In the genomic region with DNA sequence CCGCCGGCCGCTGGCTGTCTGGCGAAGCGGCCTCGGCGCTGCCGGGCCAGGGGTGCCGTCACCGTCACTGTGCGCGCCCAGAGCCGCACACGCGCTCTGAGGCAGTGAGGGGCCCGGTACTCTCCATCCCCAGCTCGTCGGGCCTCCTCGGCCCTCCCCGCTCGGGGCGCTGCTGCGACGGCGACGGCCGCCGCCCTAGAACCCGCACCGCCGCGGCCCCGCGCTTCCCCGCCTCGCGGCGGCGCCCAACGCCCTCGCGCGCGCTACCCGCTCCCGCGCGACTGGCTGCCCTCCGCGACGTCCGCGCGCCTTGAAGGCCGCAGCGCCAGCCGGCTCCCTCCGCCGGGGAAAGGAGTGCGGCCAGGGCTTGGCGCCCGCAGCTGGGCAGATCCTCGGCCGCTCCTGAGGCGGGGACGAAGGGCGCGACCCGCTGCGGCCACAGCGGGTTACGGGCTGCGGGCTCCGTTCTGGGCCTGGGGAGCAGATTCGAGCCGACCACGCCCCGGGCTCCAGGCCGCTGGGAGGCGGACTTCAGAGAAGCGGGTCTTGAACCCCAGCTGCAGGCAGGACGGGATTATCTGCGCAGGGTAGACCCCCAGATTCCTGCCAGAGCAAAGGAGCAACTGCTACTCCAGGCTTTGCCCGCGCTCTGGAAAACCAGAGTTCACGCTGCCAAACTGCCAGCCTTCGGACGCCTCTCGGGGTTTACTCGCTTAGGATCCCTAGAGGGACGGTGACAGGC, we compare ENCODE assay signal across 8 cellular contexts. TPM values are rescaled to one million over a fixed set of nuclear protein-coding genes. Genes with fewer than 3 reads are reported as not detected.
A peak's percentile ranks its signal among the peaks of the same experiment; 100 is the strongest.
DNase-seq lines count a peak whose midpoint lies in the region; ATAC-seq, FAIRE-seq and TF ChIP-seq lines count a peak whose summit lies in the region.

Gene ULK2, minus strand, starts transcription at position 283 of the 742 bp plus-strand sequence. CDS start 519 bp downstream, outside the sequence.

- no peaks in the 10 kb centered on the region for H3K9me3 ChIP-seq in HCT116 (ENCODE audit: control insufficient read depth in 1 of 2, insufficient read depth in 1 of 2, low read depth in 1 of 2, low read length in 2 of 2)

- H3K36me3 Mint-ChIP-seq in nephron (ENCODE audit: low read depth) = peaks cover 9% of the 10 kb centered on the region

- H3K36me3 ChIP-seq in HCT116 (ENCODE audit: control insufficient read depth in 1 of 2, insufficient read depth in 2 of 2, low read length in 2 of 2) = no peaks in the 10 kb centered on the region

- no peak for TF ChIP-seq RAD21 in HCT116 (IDR thresholded peaks at IDR 0.05; ENCODE audit: low read depth)

- peak; percentile 81 for ATAC-seq in HCT116

- H3K4me1 ChIP-seq in HCT116 (ENCODE audit: control insufficient read depth in 1 of 2, insufficient read depth in 2 of 2, low read length in 2 of 2) = peaks cover 8 to 20% of the 10 kb centered on the region in 2 experiments; a peak in 2 of 4 replicates

- peak; percentile 66 for TF ChIP-seq POLR2A in HCT116 (IDR thresholded peaks at IDR 0.05; ENCODE audit: borderline replicate concordance, extremely low read depth, insufficient read depth, insufficient read length)

- peak within 1 kb of the TSS; percentile 82 for H3K27ac ChIP-seq in HCT116 (ENCODE audit: low read depth, low read length)
- H3K27ac ChIP-seq in substantia nigra (ENCODE audit: low read depth, low read length, poor library complexity, severe bottlenecking) = peak within 1 kb of the TSS; percentile 83

- CTCF ChIA-PET in HCT116 (lab: Charles Lee) = no interaction called here

- RAD21 ChIA-PET in HCT116 (lab: Charles Lee; ENCODE audit: low non-redundant PET in 1 of 2, low total read pairs in 2 of 2, uncharacterized antibody in 2 of 2, unreplicated experiment in 2 of 2) = no interaction called here

- H3K79me2 ChIP-seq in HCT116 (ENCODE audit: insufficient read depth, low read length) = no peaks in the 10 kb centered on the region

- no peaks in the 10 kb centered on the region; the same call in 1 of the 2 replicates for H4K20me1 ChIP-seq in HCT116 (ENCODE audit: insufficient read depth)

- no peaks in the 10 kb centered on the region for H3K9me3 Mint-ChIP-seq in nephron

- no TSS peak for BruUV-seq in HCT116 (replicated peaks; lab: Mats Ljungman, UMichigan)

- no peak for TF ChIP-seq CTCF in HCT116 (IDR thresholded peaks at IDR 0.05 in 2 of 3, conservative IDR thresholded peaks at IDR 0.05 in 1 of 3; ENCODE audit: borderline replicate concordance in 1 of 3, insufficient read depth in 1 of 3, low read depth in 2 of 3, low read length in 2 of 3)
- no peak for TF ChIP-seq CTCF in nephron (IDR thresholded peaks at IDR 0.05; ENCODE audit: unreplicated experiment in 3 of 3)

- no peaks in the 10 kb centered on the region for H3K9me2 ChIP-seq in HCT116 (ENCODE audit: insufficient read depth)

- intact Hi-C loops in HCT116 (cut with micrococcal nuclease) = no loop called here

- POLR2A ChIA-PET in HCT116 (lab: Charles Lee) = no interaction called here

- H3K27ac Mint-ChIP-seq in nephron = peak within 1 kb of the TSS; percentile 74 to 90 (median 87)

- peak within 1 kb of the TSS; percentile 89 to 93 (median 91) for H3K4me3 Mint-ChIP-seq in nephron

- H3K9ac ChIP-seq in HCT116 (ENCODE audit: low read length) = peak within 1 kb of the TSS; percentile 74

- no peaks in the 10 kb centered on the region for H3K27me3 ChIP-seq in HCT116 (ENCODE audit: insufficient read depth, low read length)

- peak within 1 kb of the TSS; percentile 96 for H3K4me2 ChIP-seq in HCT116 (ENCODE audit: low read length)

- peaks cover under 1% of the 10 kb centered on the region for H3K27me3 Mint-ChIP-seq in nephron (ENCODE audit: low read depth)

- no peak for FAIRE-seq in frontal cortex (lab: Jason Lieb, UNC)

- peak; percentile 82 for DNase-seq in ELR (ENCODE audit: low read depth)
- DNase-seq in HCT116 (ENCODE audit: low read depth, low spot score) = peak; percentile 46
- peak; percentile 56 for DNase-seq in NOMO-1 treated with DMSO at 0.1 percent for 48 hours (lab: John Stamatoyannopoulos, UW; ENCODE audit: unreplicated experiment)
- peak; percentile 3 for DNase-seq in activated gamma-delta T cell treated with anti-CD3 and anti-CD28 coated beads, Interleukin-2, amount 50 U/mL, for 16 hours (ENCODE audit: low read depth)
- DNase-seq in frontal cortex (ENCODE audit: low spot score in 2 of 2) = peak; percentile 77 to 82
- peak in 43 of 49 donors; percentile 24 to 82 (median 55) for DNase-seq in substantia nigra (lab: John Stamatoyannopoulos, UW)
- no peak for DNase-seq in HuH-7 (ENCODE audit: low spot score)

- H3K4me1 Mint-ChIP-seq in nephron = peaks cover 16% of the 10 kb centered on the region

- peak within 1 kb of the TSS; percentile 52 for H2AFZ ChIP-seq in HCT116 (ENCODE audit: low read depth, low read length, poor library complexity, severe bottlenecking)

- H3K4me3 ChIP-seq in HCT116 (replicated peaks in 1 of 2; ENCODE audit: low read depth in 1 of 2, low read length in 2 of 2) = peak within 1 kb of the TSS; percentile 51 to 72

TF ChIP-seq in HCT116, 20 proteins besides CTCF, POLR2A, EP300 and RAD21 (continues in another document):
- TF ChIP-seq EZH2 (IDR thresholded peaks at IDR 0.05) = no peak
- no peak for TF ChIP-seq EZH2phosphoT487 (IDR thresholded peaks at IDR 0.05; ENCODE audit: borderline replicate concordance)
- TF ChIP-seq SRF (IDR thresholded peaks at IDR 0.05; ENCODE audit: low read depth) = no peak
- TF ChIP-seq TCF7L2 (IDR thresholded peaks at IDR 0.05; ENCODE audit: borderline replicate concordance, extremely low read depth, insufficient read depth, insufficient read length) = peak; percentile 53
- peak; percentile 75 for TF ChIP-seq MAX (IDR thresholded peaks at IDR 0.05)
- TF ChIP-seq SP1 (IDR thresholded peaks at IDR 0.05; ENCODE audit: low read depth) = no peak
- no peak for TF ChIP-seq ZNF274 (IDR thresholded peaks at IDR 0.05; ENCODE audit: low read depth, low read length)
- TF ChIP-seq FOSL1 (IDR thresholded peaks at IDR 0.05; ENCODE audit: low read depth) = no peak
- no peak; the same call in 1 of the 2 replicates for TF ChIP-seq CBX3 (IDR thresholded peaks at IDR 0.05; ENCODE audit: low read depth)
- TF ChIP-seq, protein P1, sequence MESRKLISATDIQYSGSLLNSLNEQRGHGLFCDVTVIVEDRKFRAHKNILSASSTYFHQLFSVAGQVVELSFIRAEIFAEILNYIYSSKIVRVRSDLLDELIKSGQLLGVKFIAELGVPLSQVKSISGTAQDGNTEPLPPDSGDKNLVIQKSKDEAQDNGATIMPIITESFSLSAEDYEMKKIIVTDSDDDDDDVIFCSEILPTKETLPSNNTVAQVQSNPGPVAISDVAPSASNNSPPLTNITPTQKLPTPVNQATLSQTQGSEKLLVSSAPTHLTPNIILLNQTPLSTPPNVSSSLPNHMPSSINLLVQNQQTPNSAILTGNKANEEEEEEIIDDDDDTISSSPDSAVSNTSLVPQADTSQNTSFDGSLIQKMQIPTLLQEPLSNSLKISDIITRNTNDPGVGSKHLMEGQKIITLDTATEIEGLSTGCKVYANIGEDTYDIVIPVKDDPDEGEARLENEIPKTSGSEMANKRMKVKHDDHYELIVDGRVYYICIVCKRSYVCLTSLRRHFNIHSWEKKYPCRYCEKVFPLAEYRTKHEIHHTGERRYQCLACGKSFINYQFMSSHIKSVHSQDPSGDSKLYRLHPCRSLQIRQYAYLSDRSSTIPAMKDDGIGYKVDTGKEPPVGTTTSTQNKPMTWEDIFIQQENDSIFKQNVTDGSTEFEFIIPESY (IDR thresholded peaks at IDR 0.05; ENCODE audit: extremely low read depth, insufficient replicate concordance, low read length) = peak; percentile 81
- peak; percentile 69 for TF ChIP-seq YY1 (IDR thresholded peaks at IDR 0.05; ENCODE audit: extremely low read depth, insufficient replicate concordance, low read depth, low read length)
- TF ChIP-seq EGR1 (IDR thresholded peaks at IDR 0.05; ENCODE audit: low read depth) = no peak
- TF ChIP-seq, protein P2, sequence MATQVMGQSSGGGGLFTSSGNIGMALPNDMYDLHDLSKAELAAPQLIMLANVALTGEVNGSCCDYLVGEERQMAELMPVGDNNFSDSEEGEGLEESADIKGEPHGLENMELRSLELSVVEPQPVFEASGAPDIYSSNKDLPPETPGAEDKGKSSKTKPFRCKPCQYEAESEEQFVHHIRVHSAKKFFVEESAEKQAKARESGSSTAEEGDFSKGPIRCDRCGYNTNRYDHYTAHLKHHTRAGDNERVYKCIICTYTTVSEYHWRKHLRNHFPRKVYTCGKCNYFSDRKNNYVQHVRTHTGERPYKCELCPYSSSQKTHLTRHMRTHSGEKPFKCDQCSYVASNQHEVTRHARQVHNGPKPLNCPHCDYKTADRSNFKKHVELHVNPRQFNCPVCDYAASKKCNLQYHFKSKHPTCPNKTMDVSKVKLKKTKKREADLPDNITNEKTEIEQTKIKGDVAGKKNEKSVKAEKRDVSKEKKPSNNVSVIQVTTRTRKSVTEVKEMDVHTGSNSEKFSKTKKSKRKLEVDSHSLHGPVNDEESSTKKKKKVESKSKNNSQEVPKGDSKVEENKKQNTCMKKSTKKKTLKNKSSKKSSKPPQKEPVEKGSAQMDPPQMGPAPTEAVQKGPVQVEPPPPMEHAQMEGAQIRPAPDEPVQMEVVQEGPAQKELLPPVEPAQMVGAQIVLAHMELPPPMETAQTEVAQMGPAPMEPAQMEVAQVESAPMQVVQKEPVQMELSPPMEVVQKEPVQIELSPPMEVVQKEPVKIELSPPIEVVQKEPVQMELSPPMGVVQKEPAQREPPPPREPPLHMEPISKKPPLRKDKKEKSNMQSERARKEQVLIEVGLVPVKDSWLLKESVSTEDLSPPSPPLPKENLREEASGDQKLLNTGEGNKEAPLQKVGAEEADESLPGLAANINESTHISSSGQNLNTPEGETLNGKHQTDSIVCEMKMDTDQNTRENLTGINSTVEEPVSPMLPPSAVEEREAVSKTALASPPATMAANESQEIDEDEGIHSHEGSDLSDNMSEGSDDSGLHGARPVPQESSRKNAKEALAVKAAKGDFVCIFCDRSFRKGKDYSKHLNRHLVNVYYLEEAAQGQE (IDR thresholded peaks at IDR 0.05; ENCODE audit: low read depth) = no peak
- peak; percentile 90 for TF ChIP-seq POLR2AphosphoS5 (IDR thresholded peaks at IDR 0.05; ENCODE audit: low read depth, low read length)
- peak; percentile 45; the same call in 1 of the 2 replicates for TF ChIP-seq SIN3A (IDR thresholded peaks at IDR 0.05; ENCODE audit: low read depth)
- no peak for TF ChIP-seq ATF3 (IDR thresholded peaks at IDR 0.05)
- peak; percentile 93 for TF ChIP-seq ZFX (IDR thresholded peaks at IDR 0.05)
- no peak for TF ChIP-seq JUND (IDR thresholded peaks at IDR 0.05)

RNA-seq across cellular contexts. Expression of gene ULK2, which starts in this region (rescaled TPM):
- 12.7 TPM for total RNA-seq in HCT116 (2021; ENCODE audit: unreplicated experiment)
- polyA plus RNA-seq in HCT116 (2012) = 9.7 and 11.3 TPM in 2 replicates
- 178 TPM for total RNA-seq in frontal cortex

Comparison
In these comparisons a context has a peak if more than half of its experiments do, and no peak if none do; other contexts are left out.
1. RNA of gene ULK2 (total RNA-seq): 178 TPM in frontal cortex (single experiment); 12.7 TPM in HCT116 (single experiment); every median in the first group is over 10 times any median in the second.